ENCODE assay signal across 10 cellular contexts in the genomic region with DNA sequence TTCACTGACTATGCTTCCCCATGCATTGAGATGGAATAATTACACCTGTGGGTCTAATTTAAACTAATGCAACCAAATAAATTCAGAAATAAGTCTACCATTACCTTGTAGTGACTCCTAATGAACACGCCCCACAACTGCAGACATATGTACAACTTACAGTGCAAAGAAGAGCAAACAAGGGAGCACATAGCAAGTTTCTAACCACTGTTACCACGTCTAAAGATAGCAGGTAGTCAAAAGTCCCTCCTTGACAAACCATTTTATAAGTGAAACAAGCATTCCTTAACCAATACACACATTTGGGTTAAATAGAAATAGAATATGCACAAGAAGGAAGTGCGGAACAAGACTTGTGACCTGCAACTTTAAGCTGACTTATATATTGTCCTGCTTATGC. TPM values are rescaled to one million over a fixed set of nuclear protein-coding genes. Genes with fewer than 3 reads are reported as not detected.
A peak's percentile ranks its signal among the peaks of the same experiment; 100 is the strongest.
DNase-seq lines count a peak whose midpoint lies in the region; ATAC-seq and TF ChIP-seq lines count a peak whose summit lies in the region.
"Had no signal": no experiment of that assay in that cellular context is flagged by ENCODE, and none has a peak within 500 bp of the region (broad histone marks: within the 10 kb centered on the region; RNA-seq: fewer than 3 reads in every experiment).

No MANE protein-coding gene starts in this region.

- BruUV-seq in MCF 10A (replicated peaks; lab: Mats Ljungman, UMichigan): no TSS peak

- intact Hi-C loops in MCF 10A (cut with micrococcal nuclease): no loop called here

- H3K27ac Mint-ChIP-seq in central memory CD8-positive, alpha-beta T cell (ENCODE audit: low read depth): peak overlapping the region; percentile 92
- H3K27ac Mint-ChIP-seq in MCF 10A (ENCODE audit: low read depth, unreplicated experiment): no peak overlapping the region
- H3K27ac Mint-ChIP-seq in type B pancreatic cell: no peak overlapping the region

- DNase-seq in GM12865 (ENCODE audit: low read depth) (peak; percentile 73), GM20000 (ENCODE audit: low spot score) (peak; percentile 32), superior temporal gyrus (ENCODE audit: extremely low spot score) (no peak), mucosa of gallbladder (ENCODE audit: low spot score) (no peak), MCF 10A (ENCODE audit: unreplicated experiment) (no peak), type B pancreatic cell (ENCODE audit: extremely low spot score, unreplicated experiment) (no peak)
- DNase-seq in central memory CD8-positive, alpha-beta T cell (ENCODE audit: low spot score in 2 of 2): no peak
- DNase-seq: midbrain had no signal

- H3K4me3 Mint-ChIP-seq in central memory CD8-positive, alpha-beta T cell: peak overlapping the region; percentile 71
- no peak overlapping the region for H3K4me3 Mint-ChIP-seq in MCF 10A (ENCODE audit: unreplicated experiment)
- no peak overlapping the region for H3K4me3 Mint-ChIP-seq in type B pancreatic cell
- H3K4me3 Mint-ChIP-seq: dendritic cell treated with granulocyte-macrophage colony-stimulating factor and Interleukin-4, amounts not matched to agents 40 ng/mL and 50 ng/mL, for 4 days had no signal

- H3K36me3 Mint-ChIP-seq in central memory CD8-positive, alpha-beta T cell (ENCODE audit: insufficient read depth): peaks cover 4% of the 10 kb centered on the region
- H3K36me3 Mint-ChIP-seq in MCF 10A (ENCODE audit: insufficient read depth, unreplicated experiment) (no peaks in the 10 kb centered on the region), type B pancreatic cell (peaks cover 10% of the 10 kb centered on the region)

- H3K9me3 Mint-ChIP-seq in central memory CD8-positive, alpha-beta T cell: no peaks in the 10 kb centered on the region
- H3K9me3 Mint-ChIP-seq in MCF 10A (ENCODE audit: unreplicated experiment) (peaks cover 15% of the 10 kb centered on the region), type B pancreatic cell (no peaks in the 10 kb centered on the region)
- H3K9me3 Mint-ChIP-seq: dendritic cell treated with granulocyte-macrophage colony-stimulating factor and Interleukin-4, amounts not matched to agents 40 ng/mL and 50 ng/mL, for 4 days had no signal

- no peaks in the 10 kb centered on the region for H3K27me3 Mint-ChIP-seq in central memory CD8-positive, alpha-beta T cell
- H3K27me3 Mint-ChIP-seq in MCF 10A (ENCODE audit: insufficient read depth, unreplicated experiment): no peaks in the 10 kb centered on the region
- H3K27me3 Mint-ChIP-seq in type B pancreatic cell: no peaks in the 10 kb centered on the region
- H3K27me3 Mint-ChIP-seq: dendritic cell treated with granulocyte-macrophage colony-stimulating factor and Interleukin-4, amounts not matched to agents 40 ng/mL and 50 ng/mL, for 4 days had no signal

- TF ChIP-seq CTCF in GM12865 (IDR thresholded peaks at IDR 0.05; ENCODE audit: insufficient read depth, low read depth, low read length, missing control alignments) (no peak), GM20000 (IDR thresholded peaks at IDR 0.05; ENCODE audit: extremely low read depth, missing control alignments) (no peak), MCF 10A (IDR thresholded peaks at IDR 0.05; ENCODE audit: unreplicated experiment) (no peak), type B pancreatic cell (conservative IDR thresholded peaks at IDR 0.05) (no peak)

- H3K4me3 ChIP-seq in GM12865 (ENCODE audit: low read depth, low read length): peak overlapping the region; percentile 45

- POLR2A ChIA-PET in MCF 10A (lab: Yijun Ruan, JAX): no interaction called here

- H3K4me1 Mint-ChIP-seq in central memory CD8-positive, alpha-beta T cell: peaks cover 78% of the 10 kb centered on the region
- H3K4me1 Mint-ChIP-seq in MCF 10A (ENCODE audit: insufficient read depth, unreplicated experiment) (peaks cover 37% of the 10 kb centered on the region), type B pancreatic cell (ENCODE audit: unreplicated experiment) (peaks cover 51% of the 10 kb centered on the region)

- peak; percentile 47 for ATAC-seq in HG03196 (IDR thresholded peaks at IDR 0.05; ENCODE audit: unreplicated experiment)
- peak; percentile 88 for ATAC-seq in central memory CD8-positive, alpha-beta T cell (replicated peaks; ENCODE audit: extremely low read depth, poor library complexity, severe bottlenecking)

- CTCF ChIA-PET in MCF 10A (lab: Yijun Ruan, JAX): no interaction called here

RNA-seq across cellular contexts. Expression of a gene that starts 20.6 kb away (rescaled TPM):
- total RNA-seq in mucosa of gallbladder: 43.8 TPM
- 33.2 and 37.6 TPM in 2 replicates for total RNA-seq in MCF 10A (2022)
- total RNA-seq in type B pancreatic cell (ENCODE audit: low replicate concordance): 62.4 TPM in 2 replicates

Comparison
In these comparisons a context has a peak if more than half of its experiments do, and no peak if none do; other contexts are left out.
1. DNase-seq: peak in GM12865 (single experiment) and GM20000 (single experiment); none in central memory CD8-positive, alpha-beta T cell (0 of 2), superior temporal gyrus (single experiment), mucosa of gallbladder (single experiment), MCF 10A (single experiment) and type B pancreatic cell (single experiment).